ENCODE assay signal across 8 cellular contexts in the genomic region with DNA sequence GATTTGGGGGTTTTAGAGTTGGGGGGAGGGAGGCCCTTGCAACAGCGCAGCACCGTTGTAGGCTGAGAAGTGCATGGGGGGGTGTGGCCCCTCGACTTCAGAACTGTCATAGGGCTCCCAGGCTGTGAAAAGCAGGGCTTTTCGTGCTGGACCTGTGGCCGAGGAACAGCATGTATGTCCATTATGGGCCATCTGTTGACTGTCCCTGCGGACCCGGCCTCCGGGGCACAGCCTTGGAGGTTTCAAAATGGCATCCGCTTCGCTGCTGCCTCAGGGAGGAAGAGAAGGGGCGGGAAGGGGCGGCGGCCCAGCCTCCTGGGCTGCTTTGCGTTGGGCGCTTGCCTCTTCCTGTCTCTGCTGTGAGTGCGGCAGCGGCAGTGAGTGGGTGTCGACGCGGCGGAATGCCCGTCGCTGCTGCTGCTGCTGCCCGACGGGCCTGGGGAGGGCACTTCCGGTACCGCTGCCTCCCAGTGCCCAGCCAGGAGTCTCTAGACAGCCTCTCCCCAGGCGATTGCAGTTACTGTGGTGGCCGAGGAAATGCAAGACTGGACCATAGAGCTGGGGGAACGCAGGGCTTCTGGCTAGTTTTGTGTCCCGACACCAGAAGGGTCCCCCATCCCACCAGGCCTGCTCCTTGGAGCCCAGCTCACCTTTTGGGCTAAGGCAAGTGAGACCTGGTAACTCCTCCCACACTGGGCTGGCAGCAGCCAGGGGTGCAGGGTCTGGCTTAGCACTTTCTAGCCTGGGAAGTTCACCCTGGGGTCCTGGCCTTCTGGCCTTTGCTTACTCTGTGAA. TPM values are rescaled to one million over a fixed set of nuclear protein-coding genes. Genes with fewer than 3 reads are reported as not detected.
A peak's percentile ranks its signal among the peaks of the same experiment; 100 is the strongest.
DNase-seq lines count a peak whose midpoint lies in the region; ATAC-seq, FAIRE-seq and TF ChIP-seq lines count a peak whose summit lies in the region.

No MANE protein-coding gene starts in this region.

- peak overlapping the region; percentile 76 for H3K4me3 ChIP-seq in suprapubic skin

- no peak for TF ChIP-seq EP300 in suprapubic skin (IDR thresholded peaks at IDR 0.05)

- H3K27me3 ChIP-seq in suprapubic skin = no peaks in the 10 kb centered on the region

- ATAC-seq in HG03571 (IDR thresholded peaks at IDR 0.05; ENCODE audit: unreplicated experiment) = peak; percentile 36

- no peaks in the 10 kb centered on the region for H3K9me3 ChIP-seq in suprapubic skin

- peak in 1 of 2 donors; percentile 40 for TF ChIP-seq POLR2A in suprapubic skin (IDR thresholded peaks at IDR 0.05)

- peaks cover 5% of the 10 kb centered on the region for H3K36me3 ChIP-seq in suprapubic skin

- no peak for TF ChIP-seq CTCF in suprapubic skin (IDR thresholded peaks at IDR 0.05)

- peaks cover 80% of the 10 kb centered on the region for H3K4me1 ChIP-seq in suprapubic skin

- peak; percentile 83 for DNase-seq in SIG-M5 treated with dmso at 0.1 percent for 504 hours (lab: John Stamatoyannopoulos, UW; ENCODE audit: unreplicated experiment)
- no peak for DNase-seq in SIG-M5 (lab: John Stamatoyannopoulos, UW)
- peak; percentile 42 for DNase-seq in SHP77 treated with DMSO at 0.1 percent for 48 hours (lab: John Stamatoyannopoulos, UW)
- peak; percentile 83 for DNase-seq in activated gamma-delta T cell treated with anti-CD3 and anti-CD28 coated beads, Interleukin-2, amount 50 U/mL, for 16 hours (ENCODE audit: low read depth)
- peak; percentile 68 to 76 for DNase-seq in frontal cortex (ENCODE audit: low spot score in 2 of 2)
- peak; percentile 58 for DNase-seq in occipital lobe (lab: John Stamatoyannopoulos, UW)
- DNase-seq in suprapubic skin (ENCODE audit: low spot score in 2 of 2) = peak; percentile 92 to 96

- H3K27ac ChIP-seq in suprapubic skin = peak overlapping the region; percentile 85

- no peak for FAIRE-seq in frontal cortex (lab: Jason Lieb, UNC)

- WGBS in suprapubic skin = 0% methylated on average over 8 of the region's 31 CpGs

RNA-seq across cellular contexts. Expression of a gene that starts 1.9 kb away (rescaled TPM):
- 97.0 TPM for total RNA-seq in frontal cortex
- total RNA-seq in occipital lobe = 84.5 TPM
- 10 to 100 TPM; 70.9 to 91.3 (median 76.7) TPM for total RNA-seq in suprapubic skin

RNA-seq across cellular contexts. Expression of a gene that starts 31.0 kb away (rescaled TPM):
- 2.4 TPM for total RNA-seq in frontal cortex
- 2.3 TPM for total RNA-seq in occipital lobe
- total RNA-seq in suprapubic skin = 1 to 10 TPM; 2.9 to 5.2 (median 4.1) TPM

RNA-seq across cellular contexts. Expression of a gene that starts 32.9 kb away (rescaled TPM):
- total RNA-seq in frontal cortex (2.0 TPM), occipital lobe (5.0 TPM), suprapubic skin (1 to 10 TPM in 2 of 4 donors, under 1 TPM in 2; 0.25 to 2.2 (median 1.00) TPM)

RNA-seq across cellular contexts. Expression of a gene that starts 40.9 kb away (rescaled TPM):
- total RNA-seq in frontal cortex (0.82 TPM), occipital lobe (0.47 TPM), suprapubic skin (under 1 TPM in 1 of 4 donors, not detected in 3; 0.30 TPM)

RNA-seq across cellular contexts. Expression of a gene that starts 46.5 kb away (rescaled TPM):
- total RNA-seq in frontal cortex = not detected
- not detected for total RNA-seq in occipital lobe
- under 1 TPM in 1 of 4 donors, not detected in 3; 0.64 TPM for total RNA-seq in suprapubic skin
